In genomic region chr14:89773151-89773550, GRCh38 we compare ENCODE assay signal across 8 cellular contexts.
DNase-seq lines count a peak whose midpoint lies in the region; ATAC-seq and TF ChIP-seq lines count a peak whose summit lies in the region.

No MANE protein-coding gene starts in this region.

- peak overlapping the region; percentile 4 to 21; a peak in 2 of 4 replicates for H4K8ac ChIP-seq in IMR-90 (ENCODE audit: low read depth in 2 of 2, low read length in 2 of 2)

- H3K18ac ChIP-seq in IMR-90 (ENCODE audit: low read depth, low read length): peak overlapping the region; percentile 15; the same call in 1 of the 2 replicates

- no peak for TF ChIP-seq POLR2A in HCT116 (IDR thresholded peaks at IDR 0.05; ENCODE audit: borderline replicate concordance, extremely low read depth, insufficient read depth, insufficient read length)
- TF ChIP-seq POLR2A in IMR-90 (IDR thresholded peaks at IDR 0.05; ENCODE audit: low read depth, low read length): no peak
- no peak for TF ChIP-seq POLR2A in lower leg skin (IDR thresholded peaks at IDR 0.05)

- peak overlapping the region; percentile 99 for H3K4ac ChIP-seq in IMR-90 (ENCODE audit: low read depth, low read length)

- H2AFZ ChIP-seq in HCT116 (ENCODE audit: low read depth, low read length, poor library complexity, severe bottlenecking) (peak overlapping the region; percentile 27), IMR-90 (replicated peaks; ENCODE audit: low read length, poor library complexity) (no peak overlapping the region)

- no peak overlapping the region; the same call in none of the 2 replicates for H2AK5ac ChIP-seq in IMR-90 (ENCODE audit: low read depth, low read length)

- H3K9ac ChIP-seq in HCT116 (ENCODE audit: low read length): no peak overlapping the region
- H3K9ac ChIP-seq in IMR-90 (ENCODE audit: low read depth, low read length): no peak overlapping the region

- H3K9me3 ChIP-seq in HCT116 (ENCODE audit: control insufficient read depth in 1 of 2, insufficient read depth in 1 of 2, low read depth in 1 of 2, low read length in 2 of 2): no peaks in the 10 kb centered on the region
- H3K9me3 ChIP-seq in IMR-90 (ENCODE audit: control insufficient read depth, insufficient read depth, low read length): no peaks in the 10 kb centered on the region
- no peaks in the 10 kb centered on the region for H3K9me3 ChIP-seq in neutrophil

- no CpG with 5 or more reads among the region's 7 CpGs for WGBS in IMR-90 (ENCODE audit: extremely low coverage in 2 of 2, insufficient read length in 1 of 2), 2 experiments
- WGBS in lower leg skin, 2 donors: 63 to 77% methylated on average over 7 of the region's 7 CpGs

- peak overlapping the region; percentile 9 for H2BK5ac ChIP-seq in IMR-90 (ENCODE audit: low read depth, low read length, poor library complexity, severe bottlenecking)

- H4K91ac ChIP-seq in IMR-90 (ENCODE audit: insufficient read depth, low read depth, low read length): peak overlapping the region; percentile 99

- H3K4me1 ChIP-seq in HCT116 (ENCODE audit: control insufficient read depth in 1 of 2, insufficient read depth in 2 of 2, low read length in 2 of 2) (peaks cover 6 to 11% of the 10 kb centered on the region in 2 experiments; a peak in 3 of 4 replicates), IMR-90 (ENCODE audit: control insufficient read depth, insufficient read depth, low read length) (peaks cover 23% of the 10 kb centered on the region), neutrophil (ENCODE audit: control insufficient read depth in 1 of 2, insufficient read depth in 1 of 2, low read depth in 1 of 2, low read length in 1 of 2) (peaks cover 47 to 61% of the 10 kb centered on the region in 2 experiments)

- ATAC-seq in HCT116: peak; percentile 28; the same call in 1 of the 2 replicates
- no peak for ATAC-seq in IMR-90 (ENCODE audit: low read depth)

- H3K4me2 ChIP-seq in HCT116 (ENCODE audit: low read length) (peak overlapping the region; percentile 57), IMR-90 (ENCODE audit: low read depth, low read length) (no peak overlapping the region)

- peak overlapping the region; percentile 100 for H2BK120ac ChIP-seq in IMR-90 (ENCODE audit: low read depth, low read length)

- no peak overlapping the region for H3K56ac ChIP-seq in IMR-90 (ENCODE audit: extremely low read depth, insufficient read depth, low read length)

- CTCF ChIA-PET in HCT116 (lab: Charles Lee) (interaction anchor here (0.8 to 1.3 kb wide), 3 partner anchors 166 to 595 kb away, joined by 3 to 6 read pairs (median 3); no protein-coding TSS in a partner anchor), IMR-90 (lab: Yijun Ruan, JAX) (no interaction called here)

- H3K9me1 ChIP-seq in IMR-90 (ENCODE audit: insufficient read depth, low read length): peaks cover 21% of the 10 kb centered on the region

- TF ChIP-seq RAD21 in HCT116 (IDR thresholded peaks at IDR 0.05; ENCODE audit: low read depth) (no peak), IMR-90 (IDR thresholded peaks at IDR 0.05; ENCODE audit: low read length) (no peak)

- H4K20me1 ChIP-seq in HCT116 (ENCODE audit: insufficient read depth) (no peaks in the 10 kb centered on the region), IMR-90 (ENCODE audit: insufficient read depth, low read length) (no peaks in the 10 kb centered on the region)

- no peak overlapping the region for H3K23ac ChIP-seq in IMR-90 (ENCODE audit: low read depth, low read length)

- in situ Hi-C loops in IMR-90 (cut with MboI; ENCODE audit: low sequenced_read_pairs): loop anchor here (25.0 kb wide), 1 partner anchor 736 kb away; no protein-coding TSS in a partner anchor

- peak overlapping the region; percentile 51; the same call in 1 of the 2 replicates for H3K14ac ChIP-seq in IMR-90 (replicated peaks; ENCODE audit: low read depth, low read length)

- POLR2A ChIA-PET in HCT116 (lab: Charles Lee) (no interaction called here), IMR-90 (lab: Charles Lee; ENCODE audit: unreplicated experiment) (no interaction called here)

- H3K27ac ChIP-seq in HCT116 (ENCODE audit: low read depth, low read length) (no peak overlapping the region), IMR-90 (ENCODE audit: insufficient read depth, low read length) (no peak overlapping the region), neutrophil (peak overlapping the region; percentile 90)

- no peak overlapping the region for H3K4me3 ChIP-seq in HCT116 (replicated peaks in 1 of 2; ENCODE audit: low read depth in 1 of 2, low read length in 2 of 2)
- no peak overlapping the region for H3K4me3 ChIP-seq in IMR-90 (ENCODE audit: insufficient read depth, low read depth, low read length)
- H3K4me3 ChIP-seq in neutrophil (ENCODE audit: low read depth in 1 of 2, low read length in 1 of 2): peak overlapping the region; percentile 44
- H3K4me3 ChIP-seq in lower leg skin (ENCODE audit: low read depth, poor library complexity, severe bottlenecking): no peak overlapping the region

- DNase-seq in SHP77 (lab: John Stamatoyannopoulos, UW) (peak; percentile 29), SHP77 treated with DMSO at 0.1 percent for 48 hours (lab: John Stamatoyannopoulos, UW) (no peak), HCT116 (ENCODE audit: low read depth, low spot score) (no peak), IMR-90 (no peak), NCI-H128 (lab: John Stamatoyannopoulos, UW; ENCODE audit: unreplicated experiment) (no peak), C1 segment of cervical spinal cord (lab: John Stamatoyannopoulos, UW) (no peak), lower leg skin (ENCODE audit: low spot score in 2 of 2) (no peak)

- peak overlapping the region; percentile 78; the same call in 1 of the 2 replicates for H4K5ac ChIP-seq in IMR-90 (ENCODE audit: low read depth, low read length)

- H3K27me3 ChIP-seq in HCT116 (ENCODE audit: insufficient read depth, low read length) (peaks cover 9% of the 10 kb centered on the region; the same call in 1 of the 2 replicates), IMR-90 (ENCODE audit: control insufficient read depth, insufficient read depth, low read length) (no peaks in the 10 kb centered on the region), neutrophil (no peaks in the 10 kb centered on the region)

- H2BK20ac ChIP-seq in IMR-90 (ENCODE audit: low read depth, low read length): peak overlapping the region; percentile 91

- 0 out of 4 replicates have a peak, but pooled peaks cover 0 to 8% of the 10 kb centered on the region in 2 experiments for H3K79me1 ChIP-seq in IMR-90 (ENCODE audit: low read depth in 1 of 2, low read length in 2 of 2)

- TF ChIP-seq CTCF in HCT116 (IDR thresholded peaks at IDR 0.05 in 2 of 3, conservative IDR thresholded peaks at IDR 0.05 in 1 of 3; ENCODE audit: borderline replicate concordance in 1 of 3, insufficient read depth in 1 of 3, low read depth in 2 of 3, low read length in 2 of 3): no peak
- no peak for TF ChIP-seq CTCF in IMR-90 (conservative IDR thresholded peaks at IDR 0.05; ENCODE audit: low read depth, low read length)
- TF ChIP-seq CTCF in neutrophil (IDR thresholded peaks at IDR 0.05): no peak
- no peak for TF ChIP-seq CTCF in lower leg skin (IDR thresholded peaks at IDR 0.05)

- H2BK15ac ChIP-seq in IMR-90 (ENCODE audit: low read depth, low read length): peak overlapping the region; percentile 96; the same call in 2 of the 3 replicates

- intact Hi-C loops in HCT116 (cut with micrococcal nuclease) (no loop called here), IMR-90 (cut with micrococcal nuclease) (no loop called here), lower leg skin (cut with DNase I; ENCODE audit: low total_unique reads) (loop anchor here (5.0 kb wide), 1 partner anchor 129 kb away; no protein-coding TSS in a partner anchor)

- H3K36me3 ChIP-seq in HCT116 (ENCODE audit: control insufficient read depth in 1 of 2, insufficient read depth in 2 of 2, low read length in 2 of 2): no peaks in the 10 kb centered on the region
- no peaks in the 10 kb centered on the region for H3K36me3 ChIP-seq in IMR-90 (ENCODE audit: control insufficient read depth, insufficient read depth, low read length)
- no peaks in the 10 kb centered on the region for H3K36me3 ChIP-seq in neutrophil

- H3K9me2 ChIP-seq in HCT116 (ENCODE audit: insufficient read depth): no peaks in the 10 kb centered on the region

- BruUV-seq in HCT116 (replicated peaks; lab: Mats Ljungman, UMichigan): no TSS peak
- BruUV-seq in IMR-90 (replicated peaks; lab: Mats Ljungman, UMichigan): no TSS peak

- dilution Hi-C loops in IMR-90 (cut with HindIII; ENCODE audit: low sequenced_read_pairs, unreplicated experiment): no loop called here

- H3K79me2 ChIP-seq in HCT116 (ENCODE audit: insufficient read depth, low read length): no peaks in the 10 kb centered on the region

- RAD21 ChIA-PET in HCT116 (lab: Charles Lee; ENCODE audit: low non-redundant PET in 1 of 2, low total read pairs in 2 of 2, uncharacterized antibody in 2 of 2, unreplicated experiment in 2 of 2): no interaction called here

- peak overlapping the region; percentile 3 for H2AK9ac ChIP-seq in IMR-90 (replicated peaks; ENCODE audit: low read depth, low read length, poor library complexity)

TF ChIP-seq in HCT116, 20 proteins besides CTCF, POLR2A, EP300 and RAD21 (continues in another document):
- no peak for TF ChIP-seq EZH2phosphoT487 (IDR thresholded peaks at IDR 0.05; ENCODE audit: borderline replicate concordance)
- no peak for TF ChIP-seq CEBPB (IDR thresholded peaks at IDR 0.05; ENCODE audit: low read depth)
- TF ChIP-seq, protein P1, sequence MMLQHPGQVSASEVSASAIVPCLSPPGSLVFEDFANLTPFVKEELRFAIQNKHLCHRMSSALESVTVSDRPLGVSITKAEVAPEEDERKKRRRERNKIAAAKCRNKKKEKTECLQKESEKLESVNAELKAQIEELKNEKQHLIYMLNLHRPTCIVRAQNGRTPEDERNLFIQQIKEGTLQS (IDR thresholded peaks at IDR 0.05): no peak
- no peak for TF ChIP-seq POLR2AphosphoS5 (IDR thresholded peaks at IDR 0.05; ENCODE audit: low read depth, low read length)
- TF ChIP-seq SIN3A (IDR thresholded peaks at IDR 0.05; ENCODE audit: low read depth): no peak
- no peak for TF ChIP-seq MAX (IDR thresholded peaks at IDR 0.05)

TF ChIP-seq in IMR-90, 13 proteins besides CTCF, POLR2A, EP300 and RAD21:
- TF ChIP-seq, protein P2, sequence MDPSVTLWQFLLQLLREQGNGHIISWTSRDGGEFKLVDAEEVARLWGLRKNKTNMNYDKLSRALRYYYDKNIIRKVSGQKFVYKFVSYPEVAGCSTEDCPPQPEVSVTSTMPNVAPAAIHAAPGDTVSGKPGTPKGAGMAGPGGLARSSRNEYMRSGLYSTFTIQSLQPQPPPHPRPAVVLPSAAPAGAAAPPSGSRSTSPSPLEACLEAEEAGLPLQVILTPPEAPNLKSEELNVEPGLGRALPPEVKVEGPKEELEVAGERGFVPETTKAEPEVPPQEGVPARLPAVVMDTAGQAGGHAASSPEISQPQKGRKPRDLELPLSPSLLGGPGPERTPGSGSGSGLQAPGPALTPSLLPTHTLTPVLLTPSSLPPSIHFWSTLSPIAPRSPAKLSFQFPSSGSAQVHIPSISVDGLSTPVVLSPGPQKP (IDR thresholded peaks at IDR 0.05; ENCODE audit: borderline replicate concordance, low read depth, low read length): no peak

Comparison
In these comparisons a context has a peak if more than half of its experiments do, and no peak if none do; other contexts are left out.
1. DNase-seq: peak in SHP77 (2 of 2); none in SHP77 treated with DMSO at 0.1 percent for 48 hours (single experiment), HCT116 (single experiment), IMR-90 (single experiment), NCI-H128 (single experiment), C1 segment of cervical spinal cord (0 of 14) and lower leg skin (0 of 2).
2. H3K4me3 ChIP-seq: peak in neutrophil (2 of 2); none in HCT116 (0 of 2), IMR-90 (single experiment) and lower leg skin (single experiment).